Comparison of ENCODE assay signal across 1 cellular context in the genomic region with DNA sequence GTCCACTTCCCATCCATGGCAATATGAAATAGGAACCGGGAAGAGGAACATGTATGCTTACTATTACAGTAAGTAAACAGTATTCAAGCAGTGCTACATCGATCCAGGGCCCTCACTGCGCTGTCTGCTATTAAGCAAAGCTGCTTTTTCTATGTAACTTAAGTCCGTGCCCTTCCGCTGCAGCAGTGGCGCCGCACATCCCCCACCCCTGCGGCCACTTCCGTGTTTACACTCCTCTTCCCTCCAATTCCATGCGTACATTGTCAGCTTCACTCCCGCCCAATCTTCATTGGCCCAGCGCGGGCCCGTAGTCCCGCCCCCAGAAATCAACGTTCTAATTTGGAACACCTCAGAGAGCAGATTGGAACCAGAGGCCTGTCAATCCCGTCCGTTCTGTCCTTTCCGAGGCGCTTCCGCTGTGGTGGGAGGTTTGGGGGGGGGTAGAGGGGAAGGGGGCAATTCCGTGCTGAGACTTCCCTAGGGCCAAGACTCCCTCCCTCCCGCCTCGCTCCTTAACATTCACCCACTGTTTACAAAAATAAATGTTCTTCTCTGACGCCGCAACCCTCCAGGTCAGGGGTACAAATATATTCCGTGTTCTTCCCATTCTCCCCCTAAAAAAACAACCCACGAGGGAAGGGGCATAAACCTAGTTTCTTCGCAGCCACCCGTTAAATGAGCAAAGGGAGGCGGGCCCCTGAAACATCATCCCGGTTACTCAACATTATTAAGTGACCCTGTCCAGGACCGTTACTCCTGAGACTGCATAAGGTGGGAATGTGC.
TF ChIP-seq lines count a peak whose summit lies in the region.

No MANE protein-coding gene starts in this region.

TF ChIP-seq in K562, 482 proteins besides CTCF, POLR2A, EP300 and RAD21 (continued from another document and continues in another):
- no peak for TF ChIP-seq SIX5 (IDR thresholded peaks at IDR 0.05; ENCODE audit: borderline replicate concordance in 1 of 2, insufficient read depth in 1 of 2, low read depth in 1 of 2, low read length in 2 of 2)
- TF ChIP-seq CEBPB (tag; IDR thresholded peaks at IDR 0.05) = no peak
- TF ChIP-seq, protein P1, sequence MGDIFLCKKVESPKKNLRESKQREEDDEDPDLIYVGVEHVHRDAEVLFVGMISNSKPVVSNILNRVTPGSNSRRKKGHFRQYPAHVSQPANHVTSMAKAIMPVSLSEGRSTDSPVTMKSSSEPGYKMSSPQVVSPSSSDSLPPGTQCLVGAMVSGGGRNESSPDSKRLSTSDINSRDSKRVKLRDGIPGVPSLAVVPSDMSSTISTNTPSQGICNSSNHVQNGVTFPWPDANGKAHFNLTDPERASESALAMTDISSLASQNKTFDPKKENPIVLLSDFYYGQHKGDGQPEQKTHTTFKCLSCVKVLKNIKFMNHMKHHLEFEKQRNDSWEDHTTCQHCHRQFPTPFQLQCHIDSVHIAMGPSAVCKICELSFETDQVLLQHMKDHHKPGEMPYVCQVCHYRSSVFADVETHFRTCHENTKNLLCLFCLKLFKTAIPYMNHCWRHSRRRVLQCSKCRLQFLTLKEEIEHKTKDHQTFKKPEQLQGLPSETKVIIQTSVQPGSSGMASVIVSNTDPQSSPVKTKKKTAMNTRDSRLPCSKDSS (IDR thresholded peaks at IDR 0.05; ENCODE audit: low read depth, partially characterized antibody) = no peak
- TF ChIP-seq, protein P2, sequence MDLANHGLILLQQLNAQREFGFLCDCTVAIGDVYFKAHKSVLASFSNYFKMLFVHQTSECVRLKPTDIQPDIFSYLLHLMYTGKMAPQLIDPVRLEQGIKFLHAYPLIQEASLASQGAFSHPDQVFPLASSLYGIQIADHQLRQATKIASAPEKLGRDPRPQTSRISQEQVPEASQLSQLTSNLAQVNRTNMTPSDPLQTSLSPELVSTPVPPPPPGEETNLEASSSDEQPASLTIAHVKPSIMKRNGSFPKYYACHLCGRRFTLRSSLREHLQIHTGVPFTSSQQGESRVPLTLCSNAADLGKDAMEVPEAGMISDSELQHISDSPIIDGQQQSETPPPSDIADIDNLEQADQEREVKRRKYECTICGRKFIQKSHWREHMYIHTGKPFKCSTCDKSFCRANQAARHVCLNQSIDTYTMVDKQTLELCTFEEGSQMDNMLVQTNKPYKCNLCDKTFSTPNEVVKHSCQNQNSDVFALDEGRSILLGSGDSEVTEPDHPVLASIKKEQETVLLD (IDR thresholded peaks at IDR 0.05) = peak; percentile 21; the same call in 1 of the 2 replicates
- TF ChIP-seq, protein P3, sequence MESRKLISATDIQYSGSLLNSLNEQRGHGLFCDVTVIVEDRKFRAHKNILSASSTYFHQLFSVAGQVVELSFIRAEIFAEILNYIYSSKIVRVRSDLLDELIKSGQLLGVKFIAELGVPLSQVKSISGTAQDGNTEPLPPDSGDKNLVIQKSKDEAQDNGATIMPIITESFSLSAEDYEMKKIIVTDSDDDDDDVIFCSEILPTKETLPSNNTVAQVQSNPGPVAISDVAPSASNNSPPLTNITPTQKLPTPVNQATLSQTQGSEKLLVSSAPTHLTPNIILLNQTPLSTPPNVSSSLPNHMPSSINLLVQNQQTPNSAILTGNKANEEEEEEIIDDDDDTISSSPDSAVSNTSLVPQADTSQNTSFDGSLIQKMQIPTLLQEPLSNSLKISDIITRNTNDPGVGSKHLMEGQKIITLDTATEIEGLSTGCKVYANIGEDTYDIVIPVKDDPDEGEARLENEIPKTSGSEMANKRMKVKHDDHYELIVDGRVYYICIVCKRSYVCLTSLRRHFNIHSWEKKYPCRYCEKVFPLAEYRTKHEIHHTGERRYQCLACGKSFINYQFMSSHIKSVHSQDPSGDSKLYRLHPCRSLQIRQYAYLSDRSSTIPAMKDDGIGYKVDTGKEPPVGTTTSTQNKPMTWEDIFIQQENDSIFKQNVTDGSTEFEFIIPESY (CRISPR knock-in tag; IDR thresholded peaks at IDR 0.05) = no peak
- TF ChIP-seq HCFC1 (IDR thresholded peaks at IDR 0.05; ENCODE audit: low read depth, low read length) = peak; percentile 60
- TF ChIP-seq TEAD2 (tag; IDR thresholded peaks at IDR 0.05) = no peak
- TF ChIP-seq ZNF384 (IDR thresholded peaks at IDR 0.05; ENCODE audit: low read depth, low read length) = 0 out of 2 replicates have a peak, but pooled peaks have one; percentile 24
- peak; percentile 98 for TF ChIP-seq ELF4 (CRISPR knock-in tag; IDR thresholded peaks at IDR 0.05)
- no peak for TF ChIP-seq NCOA1 (IDR thresholded peaks at IDR 0.05; ENCODE audit: low read depth)
- TF ChIP-seq ARID1B (IDR thresholded peaks at IDR 0.05) = no peak
- TF ChIP-seq, protein P4, sequence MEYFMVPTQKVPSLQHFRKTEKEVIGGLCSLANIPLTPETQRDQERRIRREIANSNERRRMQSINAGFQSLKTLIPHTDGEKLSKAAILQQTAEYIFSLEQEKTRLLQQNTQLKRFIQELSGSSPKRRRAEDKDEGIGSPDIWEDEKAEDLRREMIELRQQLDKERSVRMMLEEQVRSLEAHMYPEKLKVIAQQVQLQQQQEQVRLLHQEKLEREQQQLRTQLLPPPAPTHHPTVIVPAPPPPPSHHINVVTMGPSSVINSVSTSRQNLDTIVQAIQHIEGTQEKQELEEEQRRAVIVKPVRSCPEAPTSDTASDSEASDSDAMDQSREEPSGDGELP (CRISPR knock-in tag; IDR thresholded peaks at IDR 0.05; ENCODE audit: borderline replicate concordance) = peak; percentile 81
- no peak for TF ChIP-seq TCF7 (IDR thresholded peaks at IDR 0.05; ENCODE audit: borderline replicate concordance)
- TF ChIP-seq ZNF668 (CRISPR knock-in tag; IDR thresholded peaks at IDR 0.05) = no peak
- 0 out of 2 replicates have a peak, but pooled peaks have one; percentile 28 for TF ChIP-seq ILF3 (IDR thresholded peaks at IDR 0.05; ENCODE audit: borderline replicate concordance)
- TF ChIP-seq ZNF197 (CRISPR knock-in tag; IDR thresholded peaks at IDR 0.05; ENCODE audit: low read depth) = 0 out of 2 replicates have a peak, but pooled peaks have one; percentile 8
- no peak; the same call in 1 of the 2 replicates for TF ChIP-seq ETV5 (CRISPR knock-in tag; IDR thresholded peaks at IDR 0.05; ENCODE audit: low read depth)
- TF ChIP-seq RBM39 (optimal IDR thresholded peaks at IDR 0.05; ENCODE audit: low read depth, low read length) = no peak
- TF ChIP-seq SMARCA4 (IDR thresholded peaks at IDR 0.05) = no peak
- no peak for TF ChIP-seq HOXB6 (CRISPR knock-in tag; IDR thresholded peaks at IDR 0.05; ENCODE audit: borderline replicate concordance)
- TF ChIP-seq, protein P5, sequence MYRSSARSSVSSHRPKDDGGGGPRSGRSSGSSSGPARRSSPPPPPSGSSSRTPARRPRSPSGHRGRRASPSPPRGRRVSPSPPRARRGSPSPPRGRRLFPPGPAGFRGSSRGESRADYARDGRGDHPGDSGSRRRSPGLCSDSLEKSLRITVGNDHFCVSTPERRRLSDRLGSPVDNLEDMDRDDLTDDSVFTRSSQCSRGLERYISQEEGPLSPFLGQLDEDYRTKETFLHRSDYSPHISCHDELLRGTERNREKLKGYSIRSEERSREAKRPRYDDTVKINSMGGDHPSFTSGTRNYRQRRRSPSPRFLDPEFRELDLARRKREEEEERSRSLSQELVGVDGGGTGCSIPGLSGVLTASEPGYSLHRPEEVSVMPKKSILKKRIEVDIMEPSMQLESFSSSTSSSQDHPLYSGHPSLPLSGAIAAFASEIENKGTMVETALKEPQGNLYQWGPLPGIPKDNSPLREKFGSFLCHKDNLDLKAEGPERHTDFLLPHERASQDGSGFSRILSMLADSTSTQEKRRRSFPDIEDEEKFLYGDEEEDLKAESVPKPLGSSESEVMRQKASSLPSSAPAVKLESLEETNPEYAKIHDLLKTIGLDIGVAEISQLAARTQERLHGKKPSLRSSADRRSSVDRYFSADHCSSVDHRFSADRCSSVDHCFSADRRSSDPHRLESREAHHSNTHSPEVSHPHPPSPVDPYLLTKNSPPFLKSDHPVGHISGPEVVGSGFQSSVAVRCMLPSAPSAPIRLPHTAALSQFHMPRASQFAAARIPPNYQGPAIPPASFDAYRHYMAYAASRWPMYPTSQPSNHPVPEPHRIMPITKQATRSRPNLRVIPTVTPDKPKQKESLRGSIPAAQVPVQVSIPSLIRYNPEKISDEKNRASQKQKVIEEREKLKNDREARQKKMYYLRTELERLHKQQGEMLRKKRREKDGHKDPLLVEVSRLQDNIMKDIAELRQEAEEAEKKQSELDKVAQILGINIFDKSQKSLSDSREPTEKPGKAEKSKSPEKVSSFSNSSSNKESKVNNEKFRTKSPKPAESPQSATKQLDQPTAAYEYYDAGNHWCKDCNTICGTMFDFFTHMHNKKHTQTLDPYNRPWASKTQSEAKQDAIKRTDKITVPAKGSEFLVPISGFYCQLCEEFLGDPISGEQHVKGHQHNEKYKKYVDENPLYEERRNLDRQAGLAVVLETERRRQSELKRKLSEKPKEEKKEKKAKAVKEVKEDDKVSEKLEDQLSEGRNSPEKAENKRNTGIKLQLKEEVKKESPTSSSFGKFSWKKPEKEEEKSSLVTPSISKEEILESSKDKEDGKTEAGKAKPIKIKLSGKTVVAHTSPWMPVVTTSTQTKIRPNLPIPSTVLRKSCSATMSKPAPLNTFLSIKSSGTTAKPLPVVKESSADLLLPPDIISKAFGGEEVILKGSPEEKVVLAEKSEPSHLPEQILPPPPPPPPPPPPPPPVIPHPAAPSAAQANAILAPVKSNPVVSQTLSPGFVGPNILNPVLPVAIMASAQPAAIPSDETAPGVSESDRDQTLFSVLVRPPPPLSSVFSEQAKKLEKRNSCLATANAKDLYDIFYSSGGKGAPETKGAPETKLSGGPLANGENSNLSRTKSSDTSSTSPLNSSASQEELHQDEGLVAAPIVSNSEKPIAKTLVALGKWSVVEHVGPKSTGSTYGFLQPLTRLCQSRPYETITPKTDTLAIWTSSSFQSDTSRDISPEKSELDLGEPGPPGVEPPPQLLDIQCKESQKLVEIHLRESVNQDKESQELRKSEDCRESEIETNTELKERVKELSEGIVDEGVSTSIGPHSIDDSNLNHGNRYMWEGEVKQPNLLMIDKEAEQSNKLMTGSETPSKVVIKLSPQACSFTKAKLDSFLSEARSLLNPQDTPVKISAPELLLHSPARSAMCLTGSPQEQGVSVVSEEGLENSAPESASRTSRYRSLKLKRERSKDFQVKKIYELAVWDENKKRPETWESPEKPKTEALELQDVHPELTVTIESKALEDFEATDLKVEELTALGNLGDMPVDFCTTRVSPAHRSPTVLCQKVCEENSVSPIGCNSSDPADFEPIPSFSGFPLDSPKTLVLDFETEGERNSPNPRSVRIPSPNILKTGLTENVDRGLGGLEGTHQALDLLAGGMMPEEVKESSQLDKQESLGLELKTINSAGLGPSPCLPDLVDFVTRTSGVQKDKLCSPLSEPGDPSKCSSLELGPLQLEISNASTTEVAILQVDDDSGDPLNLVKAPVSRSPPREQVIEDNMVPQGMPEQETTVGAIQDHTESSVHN (IDR thresholded peaks at IDR 0.05; ENCODE audit: borderline replicate concordance in 1 of 2, low read depth in 1 of 2) = no peak
- no peak for TF ChIP-seq BRD4 (IDR thresholded peaks at IDR 0.05)
- TF ChIP-seq, protein P6, sequence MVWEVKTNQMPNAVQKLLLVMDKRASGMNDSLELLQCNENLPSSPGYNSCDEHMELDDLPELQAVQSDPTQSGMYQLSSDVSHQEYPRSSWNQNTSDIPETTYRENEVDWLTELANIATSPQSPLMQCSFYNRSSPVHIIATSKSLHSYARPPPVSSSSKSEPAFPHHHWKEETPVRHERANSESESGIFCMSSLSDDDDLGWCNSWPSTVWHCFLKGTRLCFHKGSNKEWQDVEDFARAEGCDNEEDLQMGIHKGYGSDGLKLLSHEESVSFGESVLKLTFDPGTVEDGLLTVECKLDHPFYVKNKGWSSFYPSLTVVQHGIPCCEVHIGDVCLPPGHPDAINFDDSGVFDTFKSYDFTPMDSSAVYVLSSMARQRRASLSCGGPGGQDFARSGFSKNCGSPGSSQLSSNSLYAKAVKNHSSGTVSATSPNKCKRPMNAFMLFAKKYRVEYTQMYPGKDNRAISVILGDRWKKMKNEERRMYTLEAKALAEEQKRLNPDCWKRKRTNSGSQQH (CRISPR knock-in tag; IDR thresholded peaks at IDR 0.05) = no peak
- no peak for TF ChIP-seq ZNF239 (CRISPR knock-in tag; IDR thresholded peaks at IDR 0.05)
- TF ChIP-seq TGIF2 (CRISPR knock-in tag; IDR thresholded peaks at IDR 0.05) = no peak
- TF ChIP-seq NCOA4 (IDR thresholded peaks at IDR 0.05; ENCODE audit: partially characterized antibody) = no peak
- TF ChIP-seq SMAD3 (CRISPR knock-in tag; conservative IDR thresholded peaks at IDR 0.05) = no peak
- TF ChIP-seq DPF2 (IDR thresholded peaks at IDR 0.05) = no peak
- TF ChIP-seq HDGF (IDR thresholded peaks at IDR 0.05) = no peak
- TF ChIP-seq SREBF2 (CRISPR knock-in tag; IDR thresholded peaks at IDR 0.05) = no peak
- TF ChIP-seq KLF16 (IDR thresholded peaks at IDR 0.05) = no peak
- peak; percentile 86 for TF ChIP-seq L3MBTL2 (IDR thresholded peaks at IDR 0.05)
- no peak for TF ChIP-seq ZNF644 (tag; IDR thresholded peaks at IDR 0.05; ENCODE audit: low read depth)
- TF ChIP-seq, protein P7, sequence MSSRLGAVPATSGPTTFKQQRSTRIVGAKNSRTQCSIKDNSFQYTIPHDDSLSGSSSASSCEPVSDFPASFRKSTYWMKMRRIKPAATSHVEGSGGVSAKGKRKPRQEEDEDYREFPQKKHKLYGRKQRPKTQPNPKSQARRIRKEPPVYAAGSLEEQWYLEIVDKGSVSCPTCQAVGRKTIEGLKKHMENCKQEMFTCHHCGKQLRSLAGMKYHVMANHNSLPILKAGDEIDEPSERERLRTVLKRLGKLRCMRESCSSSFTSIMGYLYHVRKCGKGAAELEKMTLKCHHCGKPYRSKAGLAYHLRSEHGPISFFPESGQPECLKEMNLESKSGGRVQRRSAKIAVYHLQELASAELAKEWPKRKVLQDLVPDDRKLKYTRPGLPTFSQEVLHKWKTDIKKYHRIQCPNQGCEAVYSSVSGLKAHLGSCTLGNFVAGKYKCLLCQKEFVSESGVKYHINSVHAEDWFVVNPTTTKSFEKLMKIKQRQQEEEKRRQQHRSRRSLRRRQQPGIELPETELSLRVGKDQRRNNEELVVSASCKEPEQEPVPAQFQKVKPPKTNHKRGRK (tag; IDR thresholded peaks at IDR 0.05) = no peak
- TF ChIP-seq NBN (IDR thresholded peaks at IDR 0.05; ENCODE audit: low read depth) = peak; percentile 65; the same call in 1 of the 2 replicates
- TF ChIP-seq ZNF124 (CRISPR knock-in tag; IDR thresholded peaks at IDR 0.05) = no peak
- TF ChIP-seq STAT5B (CRISPR knock-in tag; IDR thresholded peaks at IDR 0.05) = no peak
- TF ChIP-seq, protein P8, sequence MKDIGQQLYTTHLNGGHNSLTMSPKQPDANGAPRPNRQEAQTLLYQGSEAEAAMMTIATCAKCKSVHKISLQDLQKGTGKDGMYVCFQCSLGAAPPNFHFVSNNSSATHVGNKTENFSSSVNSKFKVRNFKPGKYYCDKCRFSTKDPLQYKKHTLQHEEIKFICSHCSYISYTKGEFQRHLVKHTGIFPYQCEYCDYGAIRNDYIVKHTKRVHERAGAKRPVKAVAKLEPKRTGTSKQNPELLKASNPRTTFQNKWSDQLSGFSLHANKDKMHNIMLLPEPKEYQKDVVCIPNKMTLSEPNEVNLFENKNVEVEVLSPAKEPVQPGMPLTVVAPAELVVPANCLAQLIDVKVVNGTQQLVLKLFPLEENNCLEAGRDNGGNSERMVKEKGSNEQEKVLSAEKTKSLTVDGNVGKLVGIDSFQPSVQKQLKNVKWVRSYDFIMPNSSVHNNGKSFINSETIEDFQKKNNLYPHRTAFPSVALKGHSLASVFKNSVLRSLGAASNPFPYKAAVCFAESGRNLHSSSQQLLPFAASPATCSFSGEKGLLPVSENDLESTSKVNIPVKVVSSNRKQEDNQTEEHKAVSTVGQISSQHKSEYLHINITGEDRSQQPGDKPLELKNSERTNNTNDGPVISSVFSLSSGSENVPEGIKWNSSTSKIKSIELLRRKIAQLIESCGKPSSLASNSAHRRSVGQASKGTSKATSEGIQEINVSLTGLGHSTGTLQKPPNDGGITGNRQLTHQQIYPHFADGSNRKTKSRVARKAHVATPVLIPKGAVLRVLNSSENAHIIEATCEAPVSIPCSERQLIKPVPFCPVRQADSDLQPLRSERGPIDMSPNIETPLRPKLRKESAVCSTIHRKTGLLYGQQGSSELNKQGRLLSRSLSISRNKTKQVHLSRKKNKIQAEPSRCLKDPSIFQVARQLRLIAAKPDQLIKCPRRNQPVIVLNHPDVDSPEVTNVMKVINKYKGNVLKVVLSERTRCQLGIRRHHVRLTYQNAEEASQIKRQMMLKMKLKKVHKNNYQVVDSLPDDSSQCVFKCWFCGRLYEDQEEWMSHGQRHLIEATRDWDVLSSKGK (CRISPR knock-in tag; IDR thresholded peaks at IDR 0.05) = no peak
